8 cellular contexts compared by ENCODE assay signal in the genomic region with DNA sequence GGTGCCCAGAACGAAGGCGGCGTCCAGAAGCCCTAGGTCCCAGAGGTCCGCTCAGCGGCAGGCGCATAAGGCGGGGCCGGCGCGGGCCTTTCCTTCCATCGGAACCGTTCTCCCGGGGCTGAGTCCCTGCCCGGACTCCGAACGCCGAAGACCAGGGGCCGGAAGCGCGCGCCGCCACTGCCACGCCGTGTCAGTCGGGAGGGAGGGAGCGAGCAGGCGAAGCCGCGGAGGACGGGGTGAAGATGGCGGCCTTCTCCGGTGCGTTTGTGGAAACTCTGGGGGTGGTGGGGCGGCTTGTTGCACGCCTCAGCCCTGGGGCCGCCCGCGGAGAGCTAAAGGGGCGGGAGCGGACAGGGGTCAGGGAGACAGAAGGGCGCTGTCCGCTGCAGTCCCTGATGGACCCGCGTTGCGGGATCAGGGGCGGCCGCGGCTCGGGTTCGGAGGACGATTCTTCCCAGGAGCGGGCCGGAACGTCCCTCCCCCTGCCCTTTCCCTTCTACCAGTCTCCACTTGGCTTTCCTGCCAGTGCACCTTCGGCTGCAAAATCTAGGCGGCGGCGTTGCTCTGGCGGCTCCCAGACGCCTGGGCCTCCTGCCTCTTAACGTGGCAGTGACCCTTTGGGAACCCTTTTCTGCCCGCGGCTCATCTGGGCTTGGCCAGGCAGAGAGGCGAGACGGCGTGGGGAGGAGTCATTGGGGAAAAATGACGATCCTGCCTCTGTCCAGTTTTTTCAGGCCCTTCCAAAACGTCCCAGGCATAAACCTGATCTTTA. TPM values are rescaled to one million over a fixed set of nuclear protein-coding genes. Genes with fewer than 3 reads are reported as not detected.
DNase-seq lines count a peak whose midpoint lies in the region; ATAC-seq, FAIRE-seq and TF ChIP-seq lines count a peak whose summit lies in the region.

A gene (plus strand): TSS at position 177 of the 772 bp plus-strand sequence. CDS start 66 bp downstream, at position 243.

- WGBS in pancreas, 2 donors, result 0% methylated on average over 61 to 68 of the region's 68 CpGs
- WGBS in thyroid gland, 2 donors, result 0% methylated on average over 18 to 48 of the region's 68 CpGs

- peak within 1 kb of the TSS; percentile 86 for H3K27ac Mint-ChIP-seq in activated naive CD8-positive, alpha-beta T cell treated with anti-CD3 and anti-CD28 coated beads, Interleukin-2, amount 10 ng/mL, durations not matched to agents 7 days and 5 days

- TF ChIP-seq CTCF in GM10266 (IDR thresholded peaks at IDR 0.05; ENCODE audit: control insufficient read depth, insufficient read depth, low read depth, missing control alignments) (no peak), NB4 (IDR thresholded peaks at IDR 0.05; ENCODE audit: low read depth, low read length) (no peak), SU-DHL-6 (IDR thresholded peaks at IDR 0.05; ENCODE audit: insufficient read depth, low read length, poor library complexity, severe bottlenecking) (no peak), pancreas (IDR thresholded peaks at IDR 0.05) (no peak), thyroid gland (IDR thresholded peaks at IDR 0.05) (peak in 1 of 6 experiments; percentile 14)

- peaks cover 7 to 19% (median 18%) of the 10 kb centered on the region in 3 donors for H3K4me1 ChIP-seq in pancreas
- peaks cover 4 to 9% of the 10 kb centered on the region in 2 donors for H3K4me1 ChIP-seq in thyroid gland

- H3K9me2 ChIP-seq in SU-DHL-6 (replicated peaks; ENCODE audit: insufficient read depth, low read length), result no peaks in the 10 kb centered on the region

- H3K4me1 Mint-ChIP-seq in activated naive CD8-positive, alpha-beta T cell treated with anti-CD3 and anti-CD28 coated beads, Interleukin-2, amount 10 ng/mL, durations not matched to agents 7 days and 5 days, result peaks cover 27% of the 10 kb centered on the region

- H3F3A ChIP-seq in SU-DHL-6 (ENCODE audit: insufficient read depth), result no peaks in the 10 kb centered on the region; the same call in 1 of the 2 replicates

- H3K27me3 Mint-ChIP-seq in activated naive CD8-positive, alpha-beta T cell treated with anti-CD3 and anti-CD28 coated beads, Interleukin-2, amount 10 ng/mL, durations not matched to agents 7 days and 5 days, result no peaks in the 10 kb centered on the region

- TF ChIP-seq POLR2A in NB4 (IDR thresholded peaks at IDR 0.05; ENCODE audit: extremely low read depth, insufficient read length), result peak; percentile 78
- peak in 1 of 2 donors; percentile 73 for TF ChIP-seq POLR2A in thyroid gland (IDR thresholded peaks at IDR 0.05)

- H3K9me3 ChIP-seq in SU-DHL-6 (ENCODE audit: insufficient read depth, low read length), result no peaks in the 10 kb centered on the region
- H3K9me3 ChIP-seq in pancreas, result no peaks in the 10 kb centered on the region
- no peaks in the 10 kb centered on the region for H3K9me3 ChIP-seq in thyroid gland

- intact Hi-C loops in head of caudate nucleus (cut with DNase I) (no loop called here), pancreas (cut with DNase I) (no loop called here), thyroid gland (cut with DNase I) (no loop called here)

- no peak for FAIRE-seq in pancreas (lab: Jason Lieb, UNC)

- H3K27ac ChIP-seq in SU-DHL-6 (ENCODE audit: low read depth, low read length), result peak within 1 kb of the TSS; percentile 40
- peak within 1 kb of the TSS; percentile 83 to 95 (median 88) for H3K27ac ChIP-seq in pancreas
- peak within 1 kb of the TSS; percentile 93 to 95 (median 94) for H3K27ac ChIP-seq in thyroid gland

- peaks cover 15% of the 10 kb centered on the region for H3K36me3 Mint-ChIP-seq in activated naive CD8-positive, alpha-beta T cell treated with anti-CD3 and anti-CD28 coated beads, Interleukin-2, amount 10 ng/mL, durations not matched to agents 7 days and 5 days

- H3K36me3 ChIP-seq in SU-DHL-6 (ENCODE audit: low read length) (peaks cover 18% of the 10 kb centered on the region), pancreas (peaks cover 0 to 15% (median 4%) of the 10 kb centered on the region in 3 donors), thyroid gland (peaks cover 13 to 16% of the 10 kb centered on the region in 2 donors)

- peak within 1 kb of the TSS; percentile 97 for H2AFZ ChIP-seq in SU-DHL-6 (ENCODE audit: low read depth, low read length, severe bottlenecking)

- H3K27me3 ChIP-seq in SU-DHL-6 (ENCODE audit: low read length) (no peaks in the 10 kb centered on the region), pancreas (no peaks in the 10 kb centered on the region), thyroid gland (no peaks in the 10 kb centered on the region)

- peak; percentile 83 for DNase-seq in GM10266 (ENCODE audit: extremely low spot score)
- DNase-seq in NB4 (ENCODE audit: low read depth), result peak; percentile 95
- peak; percentile 92 for DNase-seq in activated naive CD8-positive, alpha-beta T cell treated with anti-CD3 and anti-CD28 coated beads, Interleukin-2, amount 10 ng/mL, durations not matched to agents 7 days and 5 days
- DNase-seq in head of caudate nucleus, result peak; percentile 70 to 96 (median 90)
- peak; percentile 79 to 96 (median 88) for DNase-seq in pancreas
- DNase-seq in thyroid gland, result peak; percentile 84 to 86

- H4K20me1 ChIP-seq in SU-DHL-6 (ENCODE audit: low read depth, low read length), result no peaks in the 10 kb centered on the region

- H3K4me3 Mint-ChIP-seq in activated naive CD8-positive, alpha-beta T cell treated with anti-CD3 and anti-CD28 coated beads, Interleukin-2, amount 10 ng/mL, durations not matched to agents 7 days and 5 days, result peak within 1 kb of the TSS; percentile 84

- ATAC-seq in HG02571 (IDR thresholded peaks at IDR 0.05; ENCODE audit: unreplicated experiment), result peak; percentile 93
- ATAC-seq in activated naive CD8-positive, alpha-beta T cell treated with anti-CD3 and anti-CD28 coated beads, Interleukin-2, amount 10 ng/mL, durations not matched to agents 7 days and 5 days (ENCODE audit: low read depth), result peak; percentile 94
- peak; percentile 97 to 99 (median 98) for ATAC-seq in pancreas

- POLR2A ChIA-PET in activated naive CD8-positive, alpha-beta T cell treated with anti-CD3 and anti-CD28 coated beads, Interleukin-2, amount 10 ng/mL, durations not matched to agents 7 days and 5 days (lab: Charles Lee), result interaction anchor here (0.6 to 2.0 kb wide), 5 partner anchors 30 to 450 kb away, joined by 3 to 8 read pairs (median 4); a partner anchor contains a TSS

- peaks cover 47% of the 10 kb centered on the region for H3K79me2 ChIP-seq in SU-DHL-6 (ENCODE audit: insufficient read depth, low read length)

- H3K9ac ChIP-seq in SU-DHL-6 (ENCODE audit: low read length), result peak within 1 kb of the TSS; percentile 96

- peak within 1 kb of the TSS; percentile 96 for H3K4me2 ChIP-seq in SU-DHL-6 (ENCODE audit: low read depth, low read length, poor library complexity, severe bottlenecking)

- H3K9me3 Mint-ChIP-seq in activated naive CD8-positive, alpha-beta T cell treated with anti-CD3 and anti-CD28 coated beads, Interleukin-2, amount 10 ng/mL, durations not matched to agents 7 days and 5 days, result no peaks in the 10 kb centered on the region

- peak within 1 kb of the TSS; percentile 75 for H3K4me3 ChIP-seq in NB4 (ENCODE audit: low read depth, low read length)
- H3K4me3 ChIP-seq in SU-DHL-6 (ENCODE audit: insufficient read depth, low read length, poor library complexity, severe bottlenecking), result peak within 1 kb of the TSS; percentile 76
- H3K4me3 ChIP-seq in pancreas, result peak within 1 kb of the TSS; percentile 88 to 99 (median 94)
- H3K4me3 ChIP-seq in thyroid gland (replicated peaks in 1 of 3), result peak within 1 kb of the TSS; percentile 73 to 92 (median 88)

RNA-seq across cellular contexts. Expression of the gene that starts here (rescaled TPM):
- 10 to 100 TPM; 55.9 to 59.1 TPM for total RNA-seq in activated naive CD8-positive, alpha-beta T cell treated with anti-CD3 and anti-CD28 coated beads, Interleukin-2, amount 10 ng/mL, durations not matched to agents 7 days and 5 days
- total RNA-seq in pancreas (10 to 100 TPM; 31.8 to 55.1 (median 43.1) TPM), thyroid gland (10 to 100 TPM; 63.0 to 85.6 (median 75.2) TPM)
- 10 to 100 TPM; 25.5 to 52.6 TPM for polyA plus RNA-seq in pancreas

Comparison
In these comparisons a context has a peak if more than half of its experiments do, and no peak if none do; other contexts are left out.
1. Peak in every context shown above with its lines: DNase-seq, ATAC-seq, H3K4me3 ChIP-seq and H3K27ac ChIP-seq.
2. H3K27ac ChIP-seq: peak in every context shown above with its lines; median percentile 94 in thyroid gland; 88 in pancreas; 40 in SU-DHL-6.